ENCODE assay signal across 31 cellular contexts in genomic region chr2:205156457-205156856, GRCh38.
DNase-seq lines count a peak whose midpoint lies in the region; ATAC-seq, FAIRE-seq and TF ChIP-seq lines count a peak whose summit lies in the region.
"Had no signal": no experiment of that assay in that cellular context is flagged by ENCODE, and none has a peak within 500 bp of the region (broad histone marks: within the 10 kb centered on the region; RNA-seq: fewer than 3 reads in every experiment).

No MANE protein-coding gene starts in this region.

- in situ Hi-C loops in HepG2 (cut with HindIII; ENCODE audit: extremely low pct_ligation_motif_present, low pct_unique_long_range_greater_than_20kb) (no loop called here), K562 (cut with MboI) (no loop called here)

- H3K27ac ChIP-seq in HepG2 (ENCODE audit: extremely low read length, insufficient read depth, low read length) (no peak overlapping the region), right lobe of liver (no peak overlapping the region), K562 (ENCODE audit: extremely low read depth, low read depth, low read length) (no peak overlapping the region)
- H3K27ac ChIP-seq: 22Rv1; A549; BLaER1; BLaER1 treated with 17β-estradiol and CSF1 and Interleukin-3, amounts not matched to agents 10 nM and 100 nM; C4-2B had no signal

- no peaks in the 10 kb centered on the region for H4K20me1 ChIP-seq in HepG2 (ENCODE audit: insufficient read depth, low read length)
- no peaks in the 10 kb centered on the region for H4K20me1 ChIP-seq in K562 (replicated peaks; ENCODE audit: control insufficient read depth, insufficient read depth, low read length)
- H4K20me1 ChIP-seq: BLaER1; BLaER1 treated with 17β-estradiol and CSF1 and Interleukin-3, amounts not matched to agents 10 nM and 100 nM had no signal

- H2AFZ ChIP-seq in HepG2 (ENCODE audit: low read length) = no peak overlapping the region
- H2AFZ ChIP-seq in K562 (ENCODE audit: low read depth, low read length) = no peak overlapping the region

- H3K27me3 ChIP-seq in HepG2 (ENCODE audit: control insufficient read depth in 1 of 2, insufficient read depth in 2 of 2, low read length in 2 of 2) (no peaks in the 10 kb centered on the region), right lobe of liver (no peaks in the 10 kb centered on the region), K562 (ENCODE audit: control insufficient read depth in 2 of 2, insufficient read depth in 2 of 2, low read length in 2 of 2) (no peaks in the 10 kb centered on the region)
- H3K27me3 ChIP-seq: BE2C; BLaER1; BLaER1 treated with 17β-estradiol and CSF1 and Interleukin-3, amounts not matched to agents 10 nM and 100 nM had no signal

- DNase-seq in HepG2 (ENCODE audit: low spot score) (no peak), right lobe of liver (no peak), K562 (ENCODE audit: extremely low read depth in 1 of 4, low spot score in 3 of 4) (no peak), urothelium cell line (ENCODE audit: low spot score) (no peak)
- DNase-seq: 8988T; ACHN; AML-193; BE2C; C1 segment of cervical spinal cord; Caco-2; Calu3; CD4-positive, alpha-beta memory T cell; CD4-positive, alpha-beta T cell; CD4-positive, CD25-positive, alpha-beta regulatory T cell; CD8-positive, alpha-beta memory T cell; CD8-positive, alpha-beta T cell; COR-L47; DMS 273 treated with DMSO at 0.1 percent for 48 hours; DMS153; DMS53; DMS79; DMS79 treated with DMSO at 0.1 percent for 48 hours; DND-41; EL had no signal

- H3K4me2 ChIP-seq in HepG2 (ENCODE audit: low read depth, low read length) (no peak overlapping the region), K562 (ENCODE audit: insufficient read depth, low read length) (no peak overlapping the region)
- H3K4me2 ChIP-seq: A549; BLaER1; BLaER1 treated with 17β-estradiol and CSF1 and Interleukin-3, amounts not matched to agents 10 nM and 100 nM had no signal

- H3K9me1 ChIP-seq in K562 (ENCODE audit: control insufficient read depth, insufficient read depth, low read length) = no peaks in the 10 kb centered on the region

- BruUV-seq in HepG2 (replicated peaks; lab: Mats Ljungman, UMichigan) (no TSS peak), K562 (replicated peaks; lab: Mats Ljungman, UMichigan) (no TSS peak)

- H3K36me3 ChIP-seq in HepG2 (replicated peaks in 1 of 2; ENCODE audit: control insufficient read depth in 1 of 2, insufficient read depth in 2 of 2, low read length in 2 of 2) (no peaks in the 10 kb centered on the region), right lobe of liver (no peaks in the 10 kb centered on the region), K562 (ENCODE audit: control insufficient read depth, insufficient read depth, low read length) (no peaks in the 10 kb centered on the region)
- H3K36me3 ChIP-seq: BE2C; BLaER1; BLaER1 treated with 17β-estradiol and CSF1 and Interleukin-3, amounts not matched to agents 10 nM and 100 nM had no signal

- no peaks in the 10 kb centered on the region for H3K9me3 ChIP-seq in HepG2 (ENCODE audit: low read length)
- no peaks in the 10 kb centered on the region for H3K9me3 ChIP-seq in right lobe of liver
- no peaks in the 10 kb centered on the region for H3K9me3 ChIP-seq in K562 (replicated peaks; ENCODE audit: control insufficient read depth, insufficient read depth, low read depth, low read length)
- H3K9me3 ChIP-seq: A549, BE2C, BLaER1, Caco-2 had no signal

- no peaks in the 10 kb centered on the region for H3K4me1 ChIP-seq in HepG2 (ENCODE audit: insufficient read depth, low read length)
- H3K4me1 ChIP-seq in right lobe of liver = no peaks in the 10 kb centered on the region
- H3K4me1 ChIP-seq in K562 (replicated peaks in 1 of 2; ENCODE audit: control insufficient read depth in 2 of 2, insufficient read depth in 2 of 2, low read length in 2 of 2) = no peaks in the 10 kb centered on the region; a peak in 1 of 5 replicates
- H3K4me1 ChIP-seq: A549, Caco-2 had no signal

- CTCF ChIA-PET in HepG2 (lab: Yijun Ruan, JAX; ENCODE audit: low intra/inter-chr PET ratio, low total read pairs) (no interaction called here), K562 (lab: Yijun Ruan, JAX; ENCODE audit: low intra/inter-chr PET ratio) (no interaction called here)

- H3K9ac ChIP-seq in HepG2 (ENCODE audit: insufficient read depth, low read depth, low read length) = no peak overlapping the region
- H3K9ac ChIP-seq in K562 (ENCODE audit: insufficient read depth in 1 of 2, low read depth in 2 of 2, low read length in 2 of 2) = no peak overlapping the region
- H3K9ac ChIP-seq: BLaER1; BLaER1 treated with 17β-estradiol and CSF1 and Interleukin-3, amounts not matched to agents 10 nM and 100 nM had no signal

- TF ChIP-seq CTCF in HepG2 (CRISPR knock-in tag; IDR thresholded peaks at IDR 0.05) (no peak), right lobe of liver (IDR thresholded peaks at IDR 0.05) (no peak), K562 (IDR thresholded peaks at IDR 0.05 in 2 of 3, conservative IDR thresholded peaks at IDR 0.05 in 1 of 3; ENCODE audit: insufficient read depth in 2 of 3, low read depth in 1 of 3, low read length in 3 of 3) (no peak)

- no peak for TF ChIP-seq POLR2A in HepG2 (IDR thresholded peaks at IDR 0.05; ENCODE audit: insufficient read depth in 1 of 2, low read depth in 2 of 2, low read length in 2 of 2)
- TF ChIP-seq POLR2A in right lobe of liver (IDR thresholded peaks at IDR 0.05) = no peak
- no peak for TF ChIP-seq POLR2A in K562 (conservative IDR thresholded peaks at IDR 0.05)

- ATAC-seq in HepG2 (no peak), right lobe of liver (no peak), K562 (no peak)
- ATAC-seq: A549; CD8-positive, alpha-beta T cell had no signal

- WGBS in HepG2 (ENCODE audit: low lambda C conversion rate) = 24% methylated on average over 1 of the region's 1 CpG
- WGBS in right lobe of liver (ENCODE audit: insufficient coverage, low coverage, low lambda C conversion rate, missing lambda C conversion rate) = 100% methylated on average over 1 of the region's 1 CpG
- 33% methylated on average over 1 of the region's 1 CpG for WGBS in K562 (ENCODE audit: insufficient coverage, low coverage, missing lambda C conversion rate)

- TF ChIP-seq EP300 in HepG2 (IDR thresholded peaks at IDR 0.05; ENCODE audit: low read depth in 2 of 2, low read length in 2 of 2) (no peak), HepG2 (CRISPR knock-in tag; IDR thresholded peaks at IDR 0.05; ENCODE audit: borderline replicate concordance) (no peak), K562 (IDR thresholded peaks at IDR 0.05; ENCODE audit: low read length) (no peak)

- no peak overlapping the region for H3K4me3 ChIP-seq in HepG2 (replicated peaks in 1 of 3; ENCODE audit: insufficient read depth in 1 of 3, low read depth in 2 of 3, low read length in 3 of 3)
- no peak overlapping the region for H3K4me3 ChIP-seq in right lobe of liver
- H3K4me3 ChIP-seq in K562 = no peak overlapping the region
- H3K4me3 ChIP-seq: A549; BLaER1; BLaER1 treated with 17β-estradiol and CSF1 and Interleukin-3, amounts not matched to agents 10 nM and 100 nM had no signal

- TF ChIP-seq RAD21 in HepG2 (CRISPR knock-in tag; IDR thresholded peaks at IDR 0.05) (no peak), K562 (CRISPR knock-in tag; conservative IDR thresholded peaks at IDR 0.05 in 1 of 2, IDR thresholded peaks at IDR 0.05 in 1 of 2) (no peak)

- no peaks in the 10 kb centered on the region for H3K79me2 ChIP-seq in HepG2 (ENCODE audit: insufficient read depth, low read length)
- H3K79me2 ChIP-seq in K562 (ENCODE audit: control insufficient read depth, insufficient read depth, low read length) = no peaks in the 10 kb centered on the region

- FAIRE-seq in HepG2 (lab: Jason Lieb, UNC) = no peak
- no peak for FAIRE-seq in K562 (lab: Jason Lieb, UNC)
- FAIRE-seq in urothelium cell line (lab: Jason Lieb, UNC) = no peak
- FAIRE-seq: A204.1, A549, D721Med had no signal

- POLR2A ChIA-PET in HepG2 (lab: Yijun Ruan, JAX) (no interaction called here), K562 (lab: Yijun Ruan, JAX) (no interaction called here)

- intact Hi-C loops in HepG2 (cut with micrococcal nuclease; ENCODE audit: unreplicated experiment) (no loop called here), right lobe of liver (cut with DNase I) (no loop called here), K562 (cut with micrococcal nuclease) (no loop called here)

TF ChIP-seq in HepG2, 621 proteins besides CTCF, POLR2A, EP300 and RAD21:
- TF ChIP-seq ATF7 (IDR thresholded peaks at IDR 0.05) (no peak), ATF7 (CRISPR knock-in tag; IDR thresholded peaks at IDR 0.05) (no peak), ZNF629 (CRISPR knock-in tag; conservative IDR thresholded peaks at IDR 0.05) (peak; percentile 57), ZNF839 (CRISPR knock-in tag; IDR thresholded peaks at IDR 0.05; ENCODE audit: borderline replicate concordance) (no peak), ZNF552 (CRISPR knock-in tag; IDR thresholded peaks at IDR 0.05; ENCODE audit: borderline replicate concordance) (no peak), FOXJ3 (CRISPR knock-in tag; IDR thresholded peaks at IDR 0.05; ENCODE audit: borderline replicate concordance) (no peak), ZNF317 (CRISPR knock-in tag; IDR thresholded peaks at IDR 0.05) (no peak)

TF ChIP-seq in K562, 482 proteins besides CTCF, POLR2A, EP300 and RAD21:
- no peak for TF ChIP-seq MCM3 (IDR thresholded peaks at IDR 0.05)
- peak; percentile 64 for TF ChIP-seq RBM25 (IDR thresholded peaks at IDR 0.05; ENCODE audit: low read depth, low read length, severe bottlenecking)
